Comparison of ENCODE assay signal across 1 cellular context in genomic region chr18:13216732-13217465, GRCh38.
TF ChIP-seq lines count a peak whose summit lies in the region.

No MANE protein-coding gene starts in this region.

TF ChIP-seq in H1, 55 proteins besides CTCF, POLR2A, EP300 and RAD21:
- TF ChIP-seq EGR1 (IDR thresholded peaks at IDR 0.05; ENCODE audit: borderline replicate concordance, low read depth, low read length): peak; percentile 17; the same call in 1 of the 2 replicates
- no peak for TF ChIP-seq NANOG (IDR thresholded peaks at IDR 0.05; ENCODE audit: insufficient read depth, low read depth, low read length, poor library complexity, severe bottlenecking)
- TF ChIP-seq RNF2 (IDR thresholded peaks at IDR 0.05; ENCODE audit: borderline replicate concordance, low read depth, low read length, missing control alignments, poor library complexity, severe bottlenecking): no peak
- no peak for TF ChIP-seq ASH2L (IDR thresholded peaks at IDR 0.05; ENCODE audit: low read length)
- peak; percentile 69 for TF ChIP-seq KDM4A (IDR thresholded peaks at IDR 0.05; ENCODE audit: low read depth, low read length, severe bottlenecking)
- TF ChIP-seq, protein P1, sequence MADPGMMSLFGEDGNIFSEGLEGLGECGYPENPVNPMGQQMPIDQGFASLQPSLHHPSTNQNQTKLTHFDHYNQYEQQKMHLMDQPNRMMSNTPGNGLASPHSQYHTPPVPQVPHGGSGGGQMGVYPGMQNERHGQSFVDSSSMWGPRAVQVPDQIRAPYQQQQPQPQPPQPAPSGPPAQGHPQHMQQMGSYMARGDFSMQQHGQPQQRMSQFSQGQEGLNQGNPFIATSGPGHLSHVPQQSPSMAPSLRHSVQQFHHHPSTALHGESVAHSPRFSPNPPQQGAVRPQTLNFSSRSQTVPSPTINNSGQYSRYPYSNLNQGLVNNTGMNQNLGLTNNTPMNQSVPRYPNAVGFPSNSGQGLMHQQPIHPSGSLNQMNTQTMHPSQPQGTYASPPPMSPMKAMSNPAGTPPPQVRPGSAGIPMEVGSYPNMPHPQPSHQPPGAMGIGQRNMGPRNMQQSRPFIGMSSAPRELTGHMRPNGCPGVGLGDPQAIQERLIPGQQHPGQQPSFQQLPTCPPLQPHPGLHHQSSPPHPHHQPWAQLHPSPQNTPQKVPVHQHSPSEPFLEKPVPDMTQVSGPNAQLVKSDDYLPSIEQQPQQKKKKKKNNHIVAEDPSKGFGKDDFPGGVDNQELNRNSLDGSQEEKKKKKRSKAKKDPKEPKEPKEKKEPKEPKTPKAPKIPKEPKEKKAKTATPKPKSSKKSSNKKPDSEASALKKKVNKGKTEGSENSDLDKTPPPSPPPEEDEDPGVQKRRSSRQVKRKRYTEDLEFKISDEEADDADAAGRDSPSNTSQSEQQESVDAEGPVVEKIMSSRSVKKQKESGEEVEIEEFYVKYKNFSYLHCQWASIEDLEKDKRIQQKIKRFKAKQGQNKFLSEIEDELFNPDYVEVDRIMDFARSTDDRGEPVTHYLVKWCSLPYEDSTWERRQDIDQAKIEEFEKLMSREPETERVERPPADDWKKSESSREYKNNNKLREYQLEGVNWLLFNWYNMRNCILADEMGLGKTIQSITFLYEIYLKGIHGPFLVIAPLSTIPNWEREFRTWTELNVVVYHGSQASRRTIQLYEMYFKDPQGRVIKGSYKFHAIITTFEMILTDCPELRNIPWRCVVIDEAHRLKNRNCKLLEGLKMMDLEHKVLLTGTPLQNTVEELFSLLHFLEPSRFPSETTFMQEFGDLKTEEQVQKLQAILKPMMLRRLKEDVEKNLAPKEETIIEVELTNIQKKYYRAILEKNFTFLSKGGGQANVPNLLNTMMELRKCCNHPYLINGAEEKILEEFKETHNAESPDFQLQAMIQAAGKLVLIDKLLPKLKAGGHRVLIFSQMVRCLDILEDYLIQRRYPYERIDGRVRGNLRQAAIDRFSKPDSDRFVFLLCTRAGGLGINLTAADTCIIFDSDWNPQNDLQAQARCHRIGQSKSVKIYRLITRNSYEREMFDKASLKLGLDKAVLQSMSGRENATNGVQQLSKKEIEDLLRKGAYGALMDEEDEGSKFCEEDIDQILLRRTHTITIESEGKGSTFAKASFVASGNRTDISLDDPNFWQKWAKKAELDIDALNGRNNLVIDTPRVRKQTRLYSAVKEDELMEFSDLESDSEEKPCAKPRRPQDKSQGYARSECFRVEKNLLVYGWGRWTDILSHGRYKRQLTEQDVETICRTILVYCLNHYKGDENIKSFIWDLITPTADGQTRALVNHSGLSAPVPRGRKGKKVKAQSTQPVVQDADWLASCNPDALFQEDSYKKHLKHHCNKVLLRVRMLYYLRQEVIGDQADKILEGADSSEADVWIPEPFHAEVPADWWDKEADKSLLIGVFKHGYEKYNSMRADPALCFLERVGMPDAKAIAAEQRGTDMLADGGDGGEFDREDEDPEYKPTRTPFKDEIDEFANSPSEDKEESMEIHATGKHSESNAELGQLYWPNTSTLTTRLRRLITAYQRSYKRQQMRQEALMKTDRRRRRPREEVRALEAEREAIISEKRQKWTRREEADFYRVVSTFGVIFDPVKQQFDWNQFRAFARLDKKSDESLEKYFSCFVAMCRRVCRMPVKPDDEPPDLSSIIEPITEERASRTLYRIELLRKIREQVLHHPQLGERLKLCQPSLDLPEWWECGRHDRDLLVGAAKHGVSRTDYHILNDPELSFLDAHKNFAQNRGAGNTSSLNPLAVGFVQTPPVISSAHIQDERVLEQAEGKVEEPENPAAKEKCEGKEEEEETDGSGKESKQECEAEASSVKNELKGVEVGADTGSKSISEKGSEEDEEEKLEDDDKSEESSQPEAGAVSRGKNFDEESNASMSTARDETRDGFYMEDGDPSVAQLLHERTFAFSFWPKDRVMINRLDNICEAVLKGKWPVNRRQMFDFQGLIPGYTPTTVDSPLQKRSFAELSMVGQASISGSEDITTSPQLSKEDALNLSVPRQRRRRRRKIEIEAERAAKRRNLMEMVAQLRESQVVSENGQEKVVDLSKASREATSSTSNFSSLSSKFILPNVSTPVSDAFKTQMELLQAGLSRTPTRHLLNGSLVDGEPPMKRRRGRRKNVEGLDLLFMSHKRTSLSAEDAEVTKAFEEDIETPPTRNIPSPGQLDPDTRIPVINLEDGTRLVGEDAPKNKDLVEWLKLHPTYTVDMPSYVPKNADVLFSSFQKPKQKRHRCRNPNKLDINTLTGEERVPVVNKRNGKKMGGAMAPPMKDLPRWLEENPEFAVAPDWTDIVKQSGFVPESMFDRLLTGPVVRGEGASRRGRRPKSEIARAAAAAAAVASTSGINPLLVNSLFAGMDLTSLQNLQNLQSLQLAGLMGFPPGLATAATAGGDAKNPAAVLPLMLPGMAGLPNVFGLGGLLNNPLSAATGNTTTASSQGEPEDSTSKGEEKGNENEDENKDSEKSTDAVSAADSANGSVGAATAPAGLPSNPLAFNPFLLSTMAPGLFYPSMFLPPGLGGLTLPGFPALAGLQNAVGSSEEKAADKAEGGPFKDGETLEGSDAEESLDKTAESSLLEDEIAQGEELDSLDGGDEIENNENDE (IDR thresholded peaks at IDR 0.05; ENCODE audit: insufficient replicate concordance, low read length): no peak
- no peak for TF ChIP-seq TAF7 (optimal IDR thresholded peaks at IDR 0.05; ENCODE audit: borderline replicate concordance, low read depth, low read length)
- peak; percentile 57 for TF ChIP-seq EZH2 (IDR thresholded peaks at IDR 0.05; ENCODE audit: low read depth, low read length, severe bottlenecking)
- no peak for TF ChIP-seq TAF1 (IDR thresholded peaks at IDR 0.05; ENCODE audit: low read depth, low read length)
- TF ChIP-seq SUZ12 (IDR thresholded peaks at IDR 0.05; ENCODE audit: low read length): 0 out of 2 replicates have a peak, but pooled peaks have one; percentile 22
- TF ChIP-seq SP2 (IDR thresholded peaks at IDR 0.05; ENCODE audit: low read length): no peak
- TF ChIP-seq BCL11A (IDR thresholded peaks at IDR 0.05; ENCODE audit: low read depth in 2 of 2, low read length in 2 of 2): no peak
- TF ChIP-seq POU5F1 (IDR thresholded peaks at IDR 0.05; ENCODE audit: low read depth, low read length): no peak
- 0 out of 2 replicates have a peak, but pooled peaks have one; percentile 16 for TF ChIP-seq RBBP5 (IDR thresholded peaks at IDR 0.05; ENCODE audit: borderline replicate concordance, low read depth, low read length)
- no peak for TF ChIP-seq HDAC6 (IDR thresholded peaks at IDR 0.05; ENCODE audit: low read depth, low read length)
- TF ChIP-seq SIN3A (conservative IDR thresholded peaks at IDR 0.05 in 1 of 2, IDR thresholded peaks at IDR 0.05 in 1 of 2; ENCODE audit: low read depth in 1 of 2, low read length in 2 of 2): no peak
- TF ChIP-seq, protein P2, sequence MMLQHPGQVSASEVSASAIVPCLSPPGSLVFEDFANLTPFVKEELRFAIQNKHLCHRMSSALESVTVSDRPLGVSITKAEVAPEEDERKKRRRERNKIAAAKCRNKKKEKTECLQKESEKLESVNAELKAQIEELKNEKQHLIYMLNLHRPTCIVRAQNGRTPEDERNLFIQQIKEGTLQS (IDR thresholded peaks at IDR 0.05; ENCODE audit: insufficient read depth, low read depth, low read length): no peak
- no peak for TF ChIP-seq FOSL1 (IDR thresholded peaks at IDR 0.05; ENCODE audit: insufficient read depth, low read depth, low read length)
- TF ChIP-seq MAFK (IDR thresholded peaks at IDR 0.05; ENCODE audit: low read depth, low read length): no peak
TF ChIP-seq in H1: peak in this region for 5.
